In the genomic region with DNA sequence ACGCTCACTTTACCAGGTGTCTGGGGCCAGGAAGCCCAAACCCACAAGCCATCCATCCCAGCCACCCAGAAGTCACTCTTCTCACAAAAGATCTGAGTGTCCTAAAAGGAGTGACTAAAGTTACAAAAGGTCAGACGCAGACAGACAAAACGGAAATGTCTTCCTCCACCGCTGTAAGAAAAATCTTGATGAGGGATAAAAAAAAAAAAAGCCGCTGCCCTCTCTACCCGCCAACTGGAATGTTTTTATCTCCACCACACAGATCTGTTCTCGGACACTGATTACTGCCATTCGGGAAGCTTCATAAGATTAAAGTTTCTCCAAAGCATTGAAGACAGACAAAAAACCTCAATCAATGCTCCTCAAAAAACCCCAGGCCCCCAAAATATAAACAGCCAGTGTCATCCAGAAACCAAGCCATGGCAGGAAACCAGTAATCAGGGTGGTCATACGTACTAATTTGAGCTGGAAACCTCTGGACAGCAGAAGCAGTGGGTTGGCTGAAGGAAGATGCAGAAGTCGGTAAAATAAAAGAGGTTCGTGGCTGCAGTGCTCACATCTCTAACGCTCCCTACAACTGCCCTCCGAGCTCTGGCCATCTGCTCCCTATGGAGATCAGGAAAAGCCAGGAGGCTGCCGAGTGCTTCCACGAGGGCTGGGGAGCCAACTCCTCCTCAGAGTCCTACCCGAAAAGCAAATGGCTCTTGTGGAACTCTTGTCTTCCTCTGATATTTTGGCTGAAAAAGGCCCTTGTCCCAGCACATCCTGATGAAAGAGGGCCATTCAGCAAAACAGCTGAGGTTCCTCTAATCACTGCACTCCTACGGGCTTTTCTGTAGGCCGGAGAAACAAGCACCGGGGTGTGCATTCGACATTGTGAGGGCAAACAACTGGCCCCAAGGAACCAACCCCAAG, we compare ENCODE assay signal across 8 cellular contexts. TPM values are rescaled to one million over a fixed set of nuclear protein-coding genes. Genes with fewer than 3 reads are reported as not detected.
DNase-seq lines count a peak whose midpoint lies in the region; ATAC-seq, FAIRE-seq and TF ChIP-seq lines count a peak whose summit lies in the region.

No MANE protein-coding gene starts in this region.

- H3K27ac ChIP-seq in HL-60 (replicated peaks) (peak overlapping the region; percentile 16; the same call in 1 of the 2 replicates), kidney (ENCODE audit: low read depth in 2 of 2, low read length in 2 of 2) (peak overlapping the region; percentile 89 to 93)

- FAIRE-seq in kidney (lab: Jason Lieb, UNC), result no peak

- peak overlapping the region in 1 of 2 donors; percentile 70 for H3K9ac ChIP-seq in kidney (ENCODE audit: low read length in 2 of 2)

- H3K4me1 ChIP-seq in kidney (ENCODE audit: control insufficient read depth in 1 of 2, insufficient read depth in 1 of 2, low read depth in 1 of 2, low read length in 2 of 2), result peaks cover 43 to 46% of the 10 kb centered on the region in 2 donors

- TF ChIP-seq CTCF in HL-60 (IDR thresholded peaks at IDR 0.05; ENCODE audit: insufficient read depth, low read length) (no peak), kidney (IDR thresholded peaks at IDR 0.05; ENCODE audit: borderline replicate concordance, extremely low read depth, insufficient read depth) (no peak)

- DNase-seq in HL-60 (ENCODE audit: low read depth in 1 of 2, low spot score in 1 of 2) (no peak), kidney (no peak)
- DNase-seq in activated naive CD8-positive, alpha-beta T cell treated with anti-CD3 and anti-CD28 coated beads for 36 hours, result no peak
- DNase-seq in stimulated activated naive B cell treated with anti-CD40 and anti-IgM and Interleukin-4, amounts not matched to agents 10 μg/mL and 1 μg/mL and 100 μg/mL, for 72 hours, result no peak
- no peak for DNase-seq in activated naive CD4-positive, alpha-beta T cell treated with anti-CD3 and anti-CD28 coated beads, Interleukin-2, amount 50 U/mL, for 16 hours

- peak in 1 of 2 donors; percentile 52 for ATAC-seq in stimulated activated naive B cell treated with anti-CD40 and anti-IgM and Interleukin-4, amounts not matched to agents 10 μg/mL and 1 μg/mL and 100 μg/mL, for 72 hours (replicated peaks)
- ATAC-seq in HG02623 (IDR thresholded peaks at IDR 0.05; ENCODE audit: unreplicated experiment) (no peak), HG02884 (IDR thresholded peaks at IDR 0.05; ENCODE audit: unreplicated experiment) (no peak), GM19023 (IDR thresholded peaks at IDR 0.05; ENCODE audit: unreplicated experiment) (no peak)

- peaks cover 14% of the 10 kb centered on the region for H3K36me3 Mint-ChIP-seq in activated naive CD8-positive, alpha-beta T cell treated with anti-CD3 and anti-CD28 coated beads for 36 hours
- peaks cover 25 to 33% of the 10 kb centered on the region in 2 donors for H3K36me3 Mint-ChIP-seq in stimulated activated naive B cell treated with anti-CD40 and anti-IgM and Interleukin-4, amounts not matched to agents 10 μg/mL and 1 μg/mL and 100 μg/mL, for 72 hours

- peaks cover 6 to 8% of the 10 kb centered on the region in 2 donors for H3K36me3 ChIP-seq in kidney (ENCODE audit: control insufficient read depth in 1 of 2, insufficient read depth in 2 of 2, low read length in 2 of 2)

- intact Hi-C loops in kidney (cut with DNase I), result no loop called here

- H3K4me3 Mint-ChIP-seq in activated naive CD8-positive, alpha-beta T cell treated with anti-CD3 and anti-CD28 coated beads for 36 hours, result no peak overlapping the region
- peak overlapping the region; percentile 67 to 68 for H3K4me3 Mint-ChIP-seq in stimulated activated naive B cell treated with anti-CD40 and anti-IgM and Interleukin-4, amounts not matched to agents 10 μg/mL and 1 μg/mL and 100 μg/mL, for 72 hours

- peak overlapping the region; percentile 81 for H3K27ac Mint-ChIP-seq in activated naive CD8-positive, alpha-beta T cell treated with anti-CD3 and anti-CD28 coated beads for 36 hours
- H3K27ac Mint-ChIP-seq in stimulated activated naive B cell treated with anti-CD40 and anti-IgM and Interleukin-4, amounts not matched to agents 10 μg/mL and 1 μg/mL and 100 μg/mL, for 72 hours, result peak overlapping the region; percentile 91

- H3K9me3 ChIP-seq in kidney (ENCODE audit: control insufficient read depth in 1 of 2, low read length in 2 of 2), result no peaks in the 10 kb centered on the region

- peaks cover 39% of the 10 kb centered on the region for H3K4me1 Mint-ChIP-seq in activated naive CD8-positive, alpha-beta T cell treated with anti-CD3 and anti-CD28 coated beads for 36 hours
- peaks cover 33 to 53% of the 10 kb centered on the region in 2 donors for H3K4me1 Mint-ChIP-seq in stimulated activated naive B cell treated with anti-CD40 and anti-IgM and Interleukin-4, amounts not matched to agents 10 μg/mL and 1 μg/mL and 100 μg/mL, for 72 hours

- H3K4me3 ChIP-seq in HL-60 (replicated peaks; ENCODE audit: insufficient read depth, low read length), result no peak overlapping the region
- peak overlapping the region in 1 of 2 donors; percentile 26 for H3K4me3 ChIP-seq in kidney (ENCODE audit: low read length in 2 of 2)

- no peaks in the 10 kb centered on the region for H3K9me3 Mint-ChIP-seq in activated naive CD8-positive, alpha-beta T cell treated with anti-CD3 and anti-CD28 coated beads for 36 hours
- no peaks in the 10 kb centered on the region for H3K9me3 Mint-ChIP-seq in stimulated activated naive B cell treated with anti-CD40 and anti-IgM and Interleukin-4, amounts not matched to agents 10 μg/mL and 1 μg/mL and 100 μg/mL, for 72 hours

- H3K27me3 Mint-ChIP-seq in activated naive CD8-positive, alpha-beta T cell treated with anti-CD3 and anti-CD28 coated beads for 36 hours, result no peaks in the 10 kb centered on the region
- no peaks in the 10 kb centered on the region for H3K27me3 Mint-ChIP-seq in stimulated activated naive B cell treated with anti-CD40 and anti-IgM and Interleukin-4, amounts not matched to agents 10 μg/mL and 1 μg/mL and 100 μg/mL, for 72 hours

- no peaks in the 10 kb centered on the region for H3K27me3 ChIP-seq in HL-60 (ENCODE audit: insufficient read depth, poor library complexity, severe bottlenecking)

RNA-seq across cellular contexts. Expression of gene SSH1, which starts 30.3 kb away (rescaled TPM):
- 10 to 100 TPM; 20.7 to 26.9 TPM for total RNA-seq in activated naive CD8-positive, alpha-beta T cell treated with anti-CD3 and anti-CD28 coated beads for 36 hours
- 32.5 TPM for total RNA-seq in kidney
- 3.6 TPM for polyA plus RNA-seq in kidney (ENCODE audit: insufficient read depth, low read depth, low replicate concordance)

RNA-seq across cellular contexts. Expression of gene DAO, which starts 52.8 kb away (rescaled TPM):
- total RNA-seq in activated naive CD8-positive, alpha-beta T cell treated with anti-CD3 and anti-CD28 coated beads for 36 hours, result not detected
- 0.41 TPM for total RNA-seq in kidney
- 50.4 TPM for polyA plus RNA-seq in kidney (ENCODE audit: insufficient read depth, low read depth, low replicate concordance)
